Comparison of ENCODE assay signal across 8 cellular contexts in the genomic region with DNA sequence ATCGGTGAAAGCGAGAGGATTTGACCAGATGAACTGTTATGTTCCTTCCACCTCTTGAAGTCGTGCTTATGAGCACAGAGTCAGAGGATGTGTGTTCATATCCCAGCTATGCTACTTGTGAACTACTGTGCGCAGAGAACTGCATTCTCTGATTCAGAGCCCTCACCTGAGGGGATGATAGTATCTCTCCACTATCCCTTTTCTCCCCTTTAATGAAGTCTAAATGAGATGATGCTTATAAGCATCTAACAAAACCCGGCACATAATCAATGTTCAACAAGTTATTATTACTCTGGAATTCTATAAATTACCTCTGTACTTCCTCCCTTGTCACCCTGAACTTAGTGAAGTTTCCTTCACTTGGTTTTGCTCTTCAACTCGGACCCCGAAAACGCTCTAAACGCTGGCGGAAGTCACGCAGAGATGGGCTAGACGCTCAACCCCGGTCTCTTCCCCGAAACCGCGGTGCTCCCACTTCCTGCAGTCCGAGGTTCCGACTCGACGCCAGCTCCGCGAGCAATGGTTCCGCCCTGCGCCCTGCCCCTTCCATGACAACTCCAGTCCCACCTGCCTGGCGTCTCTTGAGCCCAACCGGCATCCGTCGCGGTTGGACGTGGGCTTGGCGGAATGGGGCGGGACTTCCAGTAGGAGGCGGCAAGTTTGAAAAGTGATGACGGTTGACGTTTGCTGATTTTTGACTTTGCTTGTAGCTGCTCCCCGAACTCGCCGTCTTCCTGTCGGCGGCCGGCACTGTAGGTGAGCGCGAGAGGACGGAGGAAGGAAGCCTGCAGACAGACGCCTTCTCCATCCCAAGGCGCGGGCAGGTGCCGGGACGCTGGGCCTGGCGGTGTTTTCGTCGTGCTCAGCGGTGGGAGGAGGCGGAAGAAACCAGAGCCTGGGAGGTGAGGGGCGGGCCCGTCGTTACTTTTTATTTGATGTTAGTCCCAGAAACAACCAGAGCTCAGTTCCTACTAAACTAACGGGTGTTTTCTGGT. TPM values are rescaled to one million over a fixed set of nuclear protein-coding genes. Genes with fewer than 3 reads are reported as not detected.
DNase-seq lines count a peak whose midpoint lies in the region; ATAC-seq and TF ChIP-seq lines count a peak whose summit lies in the region.

TSS of gene NUF2 (plus strand) at position 644 of the 995 bp plus-strand sequence. CDS start 4,098 bp downstream, outside the sequence.

- ATAC-seq in HG03196 (IDR thresholded peaks at IDR 0.05; ENCODE audit: unreplicated experiment) (peak; percentile 96), activated B cell treated with CpG ODN at 0.5 μM for 24 hours (ENCODE audit: low read depth) (peak; percentile 98)

- H3K27me3 Mint-ChIP-seq in activated B cell treated with CpG ODN at 0.5 μM for 24 hours, result no peaks in the 10 kb centered on the region
- H3K27me3 Mint-ChIP-seq in immature natural killer cell (ENCODE audit: low read depth in 3 of 3), result peaks cover 8 to 9% (median 9%) of the 10 kb centered on the region in 3 donors

- no peaks in the 10 kb centered on the region for H3K9me3 Mint-ChIP-seq in activated B cell treated with CpG ODN at 0.5 μM for 24 hours
- no peaks in the 10 kb centered on the region for H3K9me3 Mint-ChIP-seq in immature natural killer cell

- POLR2A ChIA-PET in activated B cell treated with CpG ODN at 0.5 μM for 24 hours (lab: Charles Lee), result interaction anchor here (0.6 kb wide), 1 partner anchor 43 kb away, joined by 3 read pairs; no protein-coding TSS in a partner anchor

- TF ChIP-seq CTCF in activated B cell treated with CpG ODN at 0.5 μM for 24 hours (IDR thresholded peaks at IDR 0.05), result no peak

- peaks cover 7% of the 10 kb centered on the region for H3K36me3 Mint-ChIP-seq in activated B cell treated with CpG ODN at 0.5 μM for 24 hours (ENCODE audit: low read depth)
- no peaks in the 10 kb centered on the region for H3K36me3 Mint-ChIP-seq in immature natural killer cell

- CTCF ChIA-PET in activated B cell treated with CpG ODN at 0.5 μM for 24 hours (lab: Charles Lee), result no interaction called here

- in situ Hi-C loops in GM18951 (cut with MboI; ENCODE audit: low sequenced_read_pairs, unreplicated experiment), result no loop called here

- peak; percentile 98 for DNase-seq in AG08395 (ENCODE audit: low spot score)
- DNase-seq in NCI-H345 (lab: John Stamatoyannopoulos, UW), result peak; percentile 99
- DNase-seq in activated B cell treated with CpG ODN at 0.5 μM for 24 hours, result peak; percentile 92
- peak; percentile 47 to 99 (median 94) for DNase-seq in caudate nucleus (lab: John Stamatoyannopoulos, UW)
- DNase-seq in immature natural killer cell, result peak; percentile 91 to 95 (median 93)
- peak; percentile 97 for DNase-seq in smooth muscle cell of the brain vasculature (ENCODE audit: low read depth, low spot score)

- peak; percentile 75 for TF ChIP-seq POLR2A in GM18951 (IDR thresholded peaks at IDR 0.05; ENCODE audit: extremely low read depth, insufficient read depth, insufficient read length)

- peaks cover 24% of the 10 kb centered on the region for H3K4me1 Mint-ChIP-seq in activated B cell treated with CpG ODN at 0.5 μM for 24 hours
- peaks cover 25 to 26% of the 10 kb centered on the region in 2 donors for H3K4me1 Mint-ChIP-seq in immature natural killer cell

- H3K27ac ChIP-seq in caudate nucleus (ENCODE audit: low read depth, low read length), result peak within 1 kb of the TSS; percentile 19

- H3K4me3 Mint-ChIP-seq in activated B cell treated with CpG ODN at 0.5 μM for 24 hours, result peak within 1 kb of the TSS; percentile 94
- H3K4me3 Mint-ChIP-seq in immature natural killer cell, result peak within 1 kb of the TSS; percentile 94 to 97 (median 96)

- intact Hi-C loops in activated B cell treated with CpG ODN at 0.5 μM for 24 hours (cut with micrococcal nuclease), result loop anchor here (5.0 kb wide), 2 partner anchors 759 to 824 kb away; partner anchors contain the start of genes UAP1 and UHMK1

- peak within 1 kb of the TSS; percentile 91 for H3K27ac Mint-ChIP-seq in activated B cell treated with CpG ODN at 0.5 μM for 24 hours
- peak within 1 kb of the TSS; percentile 88 to 98 (median 96) for H3K27ac Mint-ChIP-seq in immature natural killer cell

RNA-seq across cellular contexts. Expression of gene NUF2, which starts in this region (rescaled TPM):
- 1.1 and 1.2 TPM in 2 replicates for total RNA-seq in activated B cell treated with CpG ODN at 0.5 μM for 24 hours
- 1 to 10 TPM in 2 of 3 donors, not detected in 1; 1.1 to 3.4 TPM for polyA plus RNA-seq in immature natural killer cell

Comparison
In these comparisons a context has a peak if more than half of its experiments do, and no peak if none do; other contexts are left out.
1. Peak in every context shown above with its lines: DNase-seq, ATAC-seq and H3K27ac ChIP-seq.